Comparison of ENCODE assay signal across 2 cellular contexts in genomic region chr12:68954811-68955210, GRCh38.
TF ChIP-seq lines count a peak whose summit lies in the region.

No MANE protein-coding gene starts in this region.

TF ChIP-seq in IMR-90, 13 proteins besides CTCF, POLR2A, EP300 and RAD21:
- TF ChIP-seq CHD1 (IDR thresholded peaks at IDR 0.05; ENCODE audit: low read depth, low read length), result no peak

TF ChIP-seq in H1, 55 proteins besides CTCF, POLR2A, EP300 and RAD21:
- TF ChIP-seq CBX8 (IDR thresholded peaks at IDR 0.05; ENCODE audit: borderline replicate concordance, low read depth, low read length), result no peak
- no peak for TF ChIP-seq JUN (IDR thresholded peaks at IDR 0.05; ENCODE audit: low read depth, low read length)
- no peak for TF ChIP-seq FOSL1 (IDR thresholded peaks at IDR 0.05; ENCODE audit: insufficient read depth, low read depth, low read length)
- no peak for TF ChIP-seq BCL11A (IDR thresholded peaks at IDR 0.05; ENCODE audit: low read depth in 2 of 2, low read length in 2 of 2)
- TF ChIP-seq, protein P1, sequence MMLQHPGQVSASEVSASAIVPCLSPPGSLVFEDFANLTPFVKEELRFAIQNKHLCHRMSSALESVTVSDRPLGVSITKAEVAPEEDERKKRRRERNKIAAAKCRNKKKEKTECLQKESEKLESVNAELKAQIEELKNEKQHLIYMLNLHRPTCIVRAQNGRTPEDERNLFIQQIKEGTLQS (IDR thresholded peaks at IDR 0.05; ENCODE audit: insufficient read depth, low read depth, low read length), result no peak
- TF ChIP-seq POU5F1 (IDR thresholded peaks at IDR 0.05; ENCODE audit: low read depth, low read length), result no peak
- no peak for TF ChIP-seq MAFK (IDR thresholded peaks at IDR 0.05; ENCODE audit: low read depth, low read length)
- TF ChIP-seq TAF1 (IDR thresholded peaks at IDR 0.05; ENCODE audit: low read depth, low read length), result no peak
- TF ChIP-seq RFX5 (IDR thresholded peaks at IDR 0.05; ENCODE audit: borderline replicate concordance, low read depth, low read length), result no peak
- no peak for TF ChIP-seq MAX (IDR thresholded peaks at IDR 0.05)
- TF ChIP-seq RBBP5 (IDR thresholded peaks at IDR 0.05; ENCODE audit: borderline replicate concordance, low read depth, low read length), result no peak
TF ChIP-seq in H1: peak in this region for 0.
